In genomic region chr16:67128887-67129286, GRCh38 we compare ENCODE assay signal across 16 cellular contexts. TPM values are rescaled to one million over a fixed set of nuclear protein-coding genes. Genes with fewer than 3 reads are reported as not detected.
DNase-seq lines count a peak whose midpoint lies in the region; ATAC-seq and TF ChIP-seq lines count a peak whose summit lies in the region.
"Had no signal": no experiment of that assay in that cellular context is flagged by ENCODE, and none has a peak within 500 bp of the region (broad histone marks: within the 10 kb centered on the region; RNA-seq: fewer than 3 reads in every experiment).

No MANE protein-coding gene starts in this region.

- peaks cover 25% of the 10 kb centered on the region for H3K4me1 Mint-ChIP-seq in glutamatergic neuron (ENCODE audit: low read depth, unreplicated experiment)
- H3K4me1 Mint-ChIP-seq in activated CD4-positive, alpha-beta T cell treated with anti-CD3 and anti-CD28 coated beads, Interleukin-2, amount 10 ng/mL, durations not matched to agents 7 days and 5 days = no peaks in the 10 kb centered on the region
- H3K4me1 Mint-ChIP-seq: B cell, H9 had no signal

- H3K4me1 ChIP-seq in gastrocnemius medialis = peaks cover 24 to 41% of the 10 kb centered on the region in 2 donors
- H3K4me1 ChIP-seq: BLaER1 treated with 17β-estradiol and CSF1 and Interleukin-3, amounts not matched to agents 10 nM and 100 nM had no signal

- H3K27ac ChIP-seq in caudate nucleus (ENCODE audit: low read depth, low read length) (peak overlapping the region; percentile 74), gastrocnemius medialis (peak overlapping the region; percentile 57 to 80 (median 64))
- H3K27ac ChIP-seq: BLaER1 treated with 17β-estradiol and CSF1 and Interleukin-3, amounts not matched to agents 10 nM and 100 nM; HL-60 had no signal

- H3K36me3 Mint-ChIP-seq in glutamatergic neuron (ENCODE audit: unreplicated experiment) = no peaks in the 10 kb centered on the region
- peaks cover 22% of the 10 kb centered on the region for H3K36me3 Mint-ChIP-seq in activated CD4-positive, alpha-beta T cell treated with anti-CD3 and anti-CD28 coated beads, Interleukin-2, amount 10 ng/mL, durations not matched to agents 7 days and 5 days (ENCODE audit: low read depth)

- no peak overlapping the region for H3K4me3 ChIP-seq in gastrocnemius medialis
- H3K4me3 ChIP-seq: BLaER1 treated with 17β-estradiol and CSF1 and Interleukin-3, amounts not matched to agents 10 nM and 100 nM had no signal

- ATAC-seq in gastrocnemius medialis (no peak), HG02759 (IDR thresholded peaks at IDR 0.05; ENCODE audit: unreplicated experiment) (no peak)
- ATAC-seq: CD8-positive, alpha-beta T cell had no signal

- CTCF ChIA-PET in activated CD4-positive, alpha-beta T cell treated with anti-CD3 and anti-CD28 coated beads, Interleukin-2, amount 10 ng/mL, durations not matched to agents 7 days and 5 days (lab: Charles Lee) = interaction anchor here (0.7 to 1.7 kb wide), 10 partner anchors 8 to 182 kb away, joined by 3 to 7 read pairs (median 4); no protein-coding TSS in a partner anchor

- peaks cover 2% of the 10 kb centered on the region for H3K9me3 Mint-ChIP-seq in glutamatergic neuron (ENCODE audit: unreplicated experiment)
- no peaks in the 10 kb centered on the region for H3K9me3 Mint-ChIP-seq in activated CD4-positive, alpha-beta T cell treated with anti-CD3 and anti-CD28 coated beads, Interleukin-2, amount 10 ng/mL, durations not matched to agents 7 days and 5 days
- H3K9me3 Mint-ChIP-seq: CD8-positive, alpha-beta T cell; H9 had no signal

- peaks cover 2% of the 10 kb centered on the region for H3K27me3 Mint-ChIP-seq in glutamatergic neuron (ENCODE audit: unreplicated experiment)
- H3K27me3 Mint-ChIP-seq in activated CD4-positive, alpha-beta T cell treated with anti-CD3 and anti-CD28 coated beads, Interleukin-2, amount 10 ng/mL, durations not matched to agents 7 days and 5 days = no peaks in the 10 kb centered on the region
- H3K27me3 Mint-ChIP-seq: B cell had no signal

- no peak overlapping the region for H3K4me3 Mint-ChIP-seq in glutamatergic neuron (ENCODE audit: unreplicated experiment)
- H3K4me3 Mint-ChIP-seq in activated CD4-positive, alpha-beta T cell treated with anti-CD3 and anti-CD28 coated beads, Interleukin-2, amount 10 ng/mL, durations not matched to agents 7 days and 5 days = no peak overlapping the region
- H3K4me3 Mint-ChIP-seq: B cell; CD8-positive, alpha-beta T cell; H9 had no signal

- in situ Hi-C loops in gastrocnemius medialis (cut with MboI; ENCODE audit: low sequenced_read_pairs in 4 of 4) = no loop called here

- H3K36me3 ChIP-seq in gastrocnemius medialis = peaks cover 0 to 36% of the 10 kb centered on the region in 2 donors

- TF ChIP-seq CTCF in glutamatergic neuron (IDR thresholded peaks at IDR 0.05; ENCODE audit: partially characterized antibody, unreplicated experiment) (no peak), gastrocnemius medialis (IDR thresholded peaks at IDR 0.05 in 4 of 5, conservative IDR thresholded peaks at IDR 0.05 in 1 of 5) (no peak), GM20000 (IDR thresholded peaks at IDR 0.05; ENCODE audit: extremely low read depth, missing control alignments) (no peak)

- no peak for TF ChIP-seq POLR2A in gastrocnemius medialis (IDR thresholded peaks at IDR 0.05)

- no peaks in the 10 kb centered on the region for H3K27me3 ChIP-seq in gastrocnemius medialis
- H3K27me3 ChIP-seq: BLaER1 treated with 17β-estradiol and CSF1 and Interleukin-3, amounts not matched to agents 10 nM and 100 nM had no signal

- H3K27ac Mint-ChIP-seq in glutamatergic neuron (ENCODE audit: unreplicated experiment) = peak overlapping the region; percentile 33
- no peak overlapping the region for H3K27ac Mint-ChIP-seq in activated CD4-positive, alpha-beta T cell treated with anti-CD3 and anti-CD28 coated beads, Interleukin-2, amount 10 ng/mL, durations not matched to agents 7 days and 5 days
- H3K27ac Mint-ChIP-seq: B cell; CD8-positive, alpha-beta T cell; H9 had no signal

- intact Hi-C loops in gastrocnemius medialis (cut with DNase I; ENCODE audit: low total_unique reads) = no loop called here

- POLR2A ChIA-PET in activated CD4-positive, alpha-beta T cell treated with anti-CD3 and anti-CD28 coated beads, Interleukin-2, amount 10 ng/mL, durations not matched to agents 7 days and 5 days (lab: Charles Lee) = no interaction called here

- DNase-seq in caudate nucleus (lab: John Stamatoyannopoulos, UW) (no peak), glutamatergic neuron (no peak), gastrocnemius medialis (no peak), superior temporal gyrus (ENCODE audit: extremely low spot score) (peak; percentile 13), GM20000 (ENCODE audit: low spot score) (no peak)
- DNase-seq in activated CD4-positive, alpha-beta T cell treated with anti-CD3 and anti-CD28 coated beads, Interleukin-2, amount 10 ng/mL, durations not matched to agents 7 days and 5 days = no peak
- DNase-seq: Calu3; CD8-positive, alpha-beta T cell; DMS79 treated with DMSO at 0.1 percent for 48 hours; GF-D8; H9 had no signal

- H3K9me3 ChIP-seq in gastrocnemius medialis = no peaks in the 10 kb centered on the region
- H3K9me3 ChIP-seq: BLaER1 treated with 17β-estradiol and CSF1 and Interleukin-3, amounts not matched to agents 10 nM and 100 nM had no signal

RNA-seq across cellular contexts. Expression of gene PHAF1, which starts 19.1 kb away (rescaled TPM):
- total RNA-seq in glutamatergic neuron (ENCODE audit: unreplicated experiment) (27.1 TPM), gastrocnemius medialis (10 to 100 TPM; 23.3 to 63.4 (median 48.9) TPM)
- total RNA-seq in activated CD4-positive, alpha-beta T cell treated with anti-CD3 and anti-CD28 coated beads, Interleukin-2, amount 10 ng/mL, durations not matched to agents 7 days and 5 days = 10 to 100 TPM; 15.2 to 19.0 TPM

RNA-seq across cellular contexts. Expression of gene B3GNT9, which starts 21.9 kb away (rescaled TPM):
- total RNA-seq in glutamatergic neuron (ENCODE audit: unreplicated experiment) (1.0 TPM), gastrocnemius medialis (1 to 10 TPM; 1.5 to 3.1 (median 2.6) TPM)
- total RNA-seq in activated CD4-positive, alpha-beta T cell treated with anti-CD3 and anti-CD28 coated beads, Interleukin-2, amount 10 ng/mL, durations not matched to agents 7 days and 5 days = 1 to 10 TPM; 7.1 to 7.2 TPM

RNA-seq across cellular contexts. Expression of gene TRADD, which starts 30.8 kb away (rescaled TPM):
- 1.0 TPM for total RNA-seq in glutamatergic neuron (ENCODE audit: unreplicated experiment)
- 10 to 100 TPM in 2 of 4 donors, 1 to 10 TPM in 2; 8.8 to 15.3 (median 10.1) TPM for total RNA-seq in gastrocnemius medialis
- 10 to 100 TPM; 47.2 to 57.5 TPM for total RNA-seq in activated CD4-positive, alpha-beta T cell treated with anti-CD3 and anti-CD28 coated beads, Interleukin-2, amount 10 ng/mL, durations not matched to agents 7 days and 5 days

RNA-seq across cellular contexts. Expression of gene FBXL8, which starts 30.9 kb away (rescaled TPM):
- total RNA-seq in glutamatergic neuron (ENCODE audit: unreplicated experiment) (3.1 TPM), gastrocnemius medialis (10 to 100 TPM in 3 of 4 donors, 1 to 10 TPM in 1; 7.0 to 16.3 (median 14.3) TPM)
- total RNA-seq in activated CD4-positive, alpha-beta T cell treated with anti-CD3 and anti-CD28 coated beads, Interleukin-2, amount 10 ng/mL, durations not matched to agents 7 days and 5 days = 10 to 100 TPM; 35.7 to 46.6 TPM
- total RNA-seq: H1 had no signal

RNA-seq across cellular contexts. Expression of gene HSF4, which starts 35.7 kb away (rescaled TPM):
- total RNA-seq in glutamatergic neuron (ENCODE audit: unreplicated experiment) = 7.2 TPM
- 100 to 1,000 TPM in 1 of 4 donors, 10 to 100 TPM in 2, 1 to 10 TPM in 1; 9.0 to 111 (median 29.7) TPM for total RNA-seq in gastrocnemius medialis
- 10 to 100 TPM; 49.6 to 58.1 TPM for total RNA-seq in activated CD4-positive, alpha-beta T cell treated with anti-CD3 and anti-CD28 coated beads, Interleukin-2, amount 10 ng/mL, durations not matched to agents 7 days and 5 days
- total RNA-seq: H1 had no signal
